In the genomic region with DNA sequence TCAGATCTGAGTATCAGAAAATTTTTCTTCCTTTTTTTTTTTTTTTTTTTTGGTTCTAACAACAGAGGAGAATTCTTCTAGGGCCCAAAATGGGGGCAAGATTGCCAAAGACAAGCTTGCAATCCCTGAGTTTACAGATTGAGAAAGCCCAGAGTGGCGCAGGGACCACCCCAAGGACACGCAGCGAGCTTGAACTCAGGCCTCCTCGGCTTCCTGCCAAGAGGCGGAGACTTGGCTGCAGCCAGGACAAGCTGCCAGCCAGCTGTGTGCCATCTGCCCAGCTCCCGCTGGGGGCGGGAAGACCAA, we compare ENCODE assay signal across 8 cellular contexts. TPM values are rescaled to one million over a fixed set of nuclear protein-coding genes. Genes with fewer than 3 reads are reported as not detected.
DNase-seq lines count a peak whose midpoint lies in the region; ATAC-seq, FAIRE-seq and TF ChIP-seq lines count a peak whose summit lies in the region.

No MANE protein-coding gene starts in this region.

- TF ChIP-seq CTCF in CD8-positive, alpha-beta T cell (IDR thresholded peaks at IDR 0.05) = no peak
- TF ChIP-seq CTCF in OCI-LY7 (conservative IDR thresholded peaks at IDR 0.05; ENCODE audit: low read length) = no peak
- no peak for TF ChIP-seq CTCF in endodermal cell (conservative IDR thresholded peaks at IDR 0.05)
- TF ChIP-seq CTCF in osteocyte (IDR thresholded peaks at IDR 0.05) = no peak

- intact Hi-C loops in CD8-positive, alpha-beta T cell (cut with DNase I, micrococcal nuclease) = loop anchor here (1.0 to 5.0 kb wide), 9 partner anchors 13 to 1217 kb away; partner anchors contain the start of genes BABAM1 (in 2 of the 2), C19orf44 (in 1 of the 2), CALR3 (in 1 of the 2) and CCDC194 (in 1 of the 2)
- intact Hi-C loops in OCI-LY7 (cut with micrococcal nuclease; ENCODE audit: unreplicated experiment) = loop anchor here (1.0 to 5.0 kb wide), 2 partner anchors 13 to 447 kb away; partner anchors contain the start of gene FCHO1

- WGBS in endodermal cell (ENCODE audit: insufficient coverage in 1 of 2, insufficient read length in 1 of 2), 2 experiments = 13 to 21% methylated on average over 4 to 7 of the region's 7 CpGs

- H3K27me3 Mint-ChIP-seq in CD8-positive, alpha-beta T cell (ENCODE audit: low read depth) = no peaks in the 10 kb centered on the region
- H3K27me3 Mint-ChIP-seq in endodermal cell (ENCODE audit: insufficient read depth) (no peaks in the 10 kb centered on the region), osteocyte (ENCODE audit: unreplicated experiment) (no peaks in the 10 kb centered on the region)

- ATAC-seq in CD8-positive, alpha-beta T cell = no peak
- ATAC-seq in GM18861 (IDR thresholded peaks at IDR 0.05; ENCODE audit: unreplicated experiment) = no peak

- H3K4me1 ChIP-seq in CD8-positive, alpha-beta T cell (ENCODE audit: insufficient read depth, low read length) = peaks cover 38% of the 10 kb centered on the region
- H3K4me1 ChIP-seq in OCI-LY7 (ENCODE audit: insufficient read depth, low read length, poor library complexity, severe bottlenecking) = peaks cover 43% of the 10 kb centered on the region
- H3K4me1 ChIP-seq in endodermal cell (ENCODE audit: control insufficient read depth, insufficient read depth, low read length) = no peaks in the 10 kb centered on the region

- H2AFZ ChIP-seq in OCI-LY7 (ENCODE audit: low read length) = peak overlapping the region; percentile 4; the same call in 1 of the 2 replicates

- H3K9me3 Mint-ChIP-seq in CD8-positive, alpha-beta T cell = no peaks in the 10 kb centered on the region
- no peaks in the 10 kb centered on the region for H3K9me3 Mint-ChIP-seq in endodermal cell
- H3K9me3 Mint-ChIP-seq in osteocyte (ENCODE audit: unreplicated experiment) = no peaks in the 10 kb centered on the region

- peaks cover 42% of the 10 kb centered on the region for H3K4me1 Mint-ChIP-seq in CD8-positive, alpha-beta T cell (ENCODE audit: low read depth)
- peaks cover 19% of the 10 kb centered on the region for H3K4me1 Mint-ChIP-seq in endodermal cell
- H3K4me1 Mint-ChIP-seq in osteocyte (ENCODE audit: unreplicated experiment) = peaks cover 37% of the 10 kb centered on the region

- H3K9ac ChIP-seq in endodermal cell (ENCODE audit: extremely low read depth, low read length, poor library complexity, severe bottlenecking) = no peak overlapping the region

- H3K27ac Mint-ChIP-seq in CD8-positive, alpha-beta T cell = peak overlapping the region; percentile 90
- H3K27ac Mint-ChIP-seq in endodermal cell (peak overlapping the region; percentile 20), osteocyte (ENCODE audit: unreplicated experiment) (peak overlapping the region; percentile 88)

- DNase-seq in CD8-positive, alpha-beta T cell = no peak
- DNase-seq in OCI-LY7 (ENCODE audit: low spot score) = no peak
- no peak for DNase-seq in endodermal cell
- no peak for DNase-seq in osteocyte (ENCODE audit: extremely low spot score, unreplicated experiment)
- no peak for DNase-seq in HTR-8/SVneo (ENCODE audit: insufficient read length, low spot score)
- no peak for DNase-seq in activated effector memory CD4-positive, alpha-beta T cell treated with Interleukin-2 at 50 U/mL for 16 hours
- DNase-seq in G401 (ENCODE audit: low spot score) = no peak

- H3K9me3 ChIP-seq in CD8-positive, alpha-beta T cell (ENCODE audit: low read length) = no peaks in the 10 kb centered on the region
- H3K9me3 ChIP-seq in OCI-LY7 (ENCODE audit: low read length) (no peaks in the 10 kb centered on the region), endodermal cell (ENCODE audit: control insufficient read depth, low read length) (no peaks in the 10 kb centered on the region)

- peak overlapping the region; percentile 89 for H3K4me3 Mint-ChIP-seq in CD8-positive, alpha-beta T cell
- H3K4me3 Mint-ChIP-seq in endodermal cell (peak overlapping the region; percentile 77), osteocyte (ENCODE audit: unreplicated experiment) (peak overlapping the region; percentile 85)

- H3K27me3 ChIP-seq in CD8-positive, alpha-beta T cell (ENCODE audit: insufficient read depth, low read length) = no peaks in the 10 kb centered on the region
- no peaks in the 10 kb centered on the region for H3K27me3 ChIP-seq in endodermal cell (ENCODE audit: control insufficient read depth, insufficient read depth, low read length, poor library complexity, severe bottlenecking)

- peaks cover 16% of the 10 kb centered on the region for H3K79me2 ChIP-seq in OCI-LY7 (ENCODE audit: insufficient read depth, low read depth, low read length)

- H4K20me1 ChIP-seq in OCI-LY7 (ENCODE audit: insufficient read depth, low read length) = no peaks in the 10 kb centered on the region

- in situ Hi-C loops in G401 (cut with HindIII; ENCODE audit: low sequenced_read_pairs) = no loop called here

- no peaks in the 10 kb centered on the region for H3K9me2 ChIP-seq in OCI-LY7 (ENCODE audit: insufficient read depth, low read length)

- peaks cover 5% of the 10 kb centered on the region for H3K36me3 Mint-ChIP-seq in CD8-positive, alpha-beta T cell
- H3K36me3 Mint-ChIP-seq in endodermal cell (ENCODE audit: low read depth) (peaks cover 5% of the 10 kb centered on the region), osteocyte (ENCODE audit: unreplicated experiment) (no peaks in the 10 kb centered on the region)

- POLR2A ChIA-PET in CD8-positive, alpha-beta T cell (lab: Charles Lee) = interaction anchor here (0.7 to 2.7 kb wide), 5 partner anchors 12 to 90 kb away, joined by 3 to 16 read pairs (median 7); partner anchors contain the start of genes ANO8 and USE1
- POLR2A ChIA-PET in OCI-LY7 (lab: Charles Lee) = interaction anchor here (0.8 to 1.1 kb wide), 3 partner anchors 28 to 100 kb away, joined by 4 to 8 read pairs (median 6); partner anchors contain the start of gene BST2

- no peak overlapping the region for H3K27ac ChIP-seq in CD8-positive, alpha-beta T cell (ENCODE audit: low read depth, low read length)
- H3K27ac ChIP-seq in OCI-LY7 (ENCODE audit: low read depth, low read length, poor library complexity, severe bottlenecking) (peak overlapping the region; percentile 90), endodermal cell (ENCODE audit: low read depth, low read length) (no peak overlapping the region)

- FAIRE-seq in HTR-8/SVneo (lab: Jason Lieb, UNC) = no peak

- CTCF ChIA-PET in CD8-positive, alpha-beta T cell (lab: Charles Lee) = interaction anchor here (0.6 to 4.2 kb wide), 12 partner anchors 12 to 182 kb away, joined by 3 to 29 read pairs (median 4); partner anchors contain the start of genes ANKLE1, ANO8 and BABAM1
- CTCF ChIA-PET in OCI-LY7 (lab: Charles Lee; ENCODE audit: unreplicated experiment) = interaction anchor here (0.6 to 1.2 kb wide), 6 partner anchors 11 to 1127 kb away, joined by 3 to 4 read pairs (median 3); partner anchors contain the start of gene USHBP1

- peak overlapping the region; percentile 79 for H3K4me3 ChIP-seq in CD8-positive, alpha-beta T cell (ENCODE audit: low read depth, low read length)
- peak overlapping the region; percentile 19 for H3K4me3 ChIP-seq in OCI-LY7 (ENCODE audit: low read depth, low read length, poor library complexity, severe bottlenecking)
- H3K4me3 ChIP-seq in endodermal cell (ENCODE audit: low read length) = no peak overlapping the region

- no TSS peak for BruUV-seq in OCI-LY7 (replicated peaks; lab: Mats Ljungman, UMichigan)

- no peaks in the 10 kb centered on the region for H3K36me3 ChIP-seq in CD8-positive, alpha-beta T cell (ENCODE audit: insufficient read depth, low read length)
- 0 out of 2 replicates have a peak, but pooled peaks cover 5% of the 10 kb centered on the region for H3K36me3 ChIP-seq in OCI-LY7 (ENCODE audit: insufficient read depth, low read length)
- no peaks in the 10 kb centered on the region for H3K36me3 ChIP-seq in endodermal cell (ENCODE audit: control insufficient read depth, insufficient read depth, low read length)

- peak overlapping the region; percentile 54 for H3K4me2 ChIP-seq in OCI-LY7 (ENCODE audit: low read length)

RNA-seq across cellular contexts. Expression of gene MRPL34, which starts 0.5 kb away (rescaled TPM):
- 10 to 100 TPM; 29.5 to 33.8 TPM for total RNA-seq in CD8-positive, alpha-beta T cell
- total RNA-seq in OCI-LY7 (2014; rRNA removed; shearing (Covaris generic)) = 174 and 182 TPM in 2 replicates
- total RNA-seq in OCI-LY7 (2022) (168 and 173 TPM in 2 replicates), endodermal cell (10 to 100 TPM; 58.1 to 62.2 TPM), osteocyte (66.9 and 78.8 TPM in 2 replicates)
- 51.9 TPM for polyA plus RNA-seq in endodermal cell (2013, experiment 1 of 2)
- 48.7 TPM for polyA plus RNA-seq in endodermal cell (2013, experiment 2 of 2)
- total RNA-seq in G401 (2014; rRNA removed; shearing (Covaris generic)) = 19.0 and 25.4 TPM in 2 replicates

RNA-seq across cellular contexts. Expression of gene ABHD8, which starts 1.9 kb away (rescaled TPM):
- 1 to 10 TPM; 3.3 to 3.9 TPM for total RNA-seq in CD8-positive, alpha-beta T cell
- 11.6 TPM in 2 replicates for total RNA-seq in OCI-LY7 (2014; rRNA removed; shearing (Covaris generic))
- 17.3 and 18.9 TPM in 2 replicates for total RNA-seq in OCI-LY7 (2022)
- 10 to 100 TPM; 11.6 to 21.1 TPM for total RNA-seq in endodermal cell
- polyA plus RNA-seq in endodermal cell (2013, experiment 1 of 2) = 9.7 TPM
- polyA plus RNA-seq in endodermal cell (2013, experiment 2 of 2) = 10.2 TPM
- 5.0 and 6.1 TPM in 2 replicates for total RNA-seq in osteocyte
- 57.6 and 60.6 TPM in 2 replicates for total RNA-seq in G401 (2014; rRNA removed; shearing (Covaris generic))

RNA-seq across cellular contexts. Expression of gene DDA1, which starts 4.2 kb away (rescaled TPM):
- 10 to 100 TPM; 47.7 to 54.6 TPM for total RNA-seq in CD8-positive, alpha-beta T cell
- 36.6 and 39.2 TPM in 2 replicates for total RNA-seq in OCI-LY7 (2014; rRNA removed; shearing (Covaris generic))
- total RNA-seq in OCI-LY7 (2022) (48.8 and 57.9 TPM in 2 replicates), endodermal cell (10 to 100 TPM; 36.9 to 42.3 TPM), osteocyte (46.3 and 50.0 TPM in 2 replicates)
- polyA plus RNA-seq in endodermal cell (2013, experiment 1 of 2) = 46.5 TPM
- 62.7 TPM for polyA plus RNA-seq in endodermal cell (2013, experiment 2 of 2)
- total RNA-seq in G401 (2014; rRNA removed; shearing (Covaris generic)) = 15.0 and 28.2 TPM in 2 replicates

RNA-seq across cellular contexts. Expression of gene ANKLE1, which starts 23.5 kb away (rescaled TPM):
- total RNA-seq in CD8-positive, alpha-beta T cell = 1 to 10 TPM; 1.3 TPM
- total RNA-seq in OCI-LY7 (2014; rRNA removed; shearing (Covaris generic)) = 35.2 and 45.1 TPM in 2 replicates
- 53.7 and 59.4 TPM in 2 replicates for total RNA-seq in OCI-LY7 (2022)
- total RNA-seq in endodermal cell = 1 to 10 TPM; 4.6 to 9.9 TPM
- 4.4 TPM for polyA plus RNA-seq in endodermal cell (2013, experiment 1 of 2)
- 5.1 TPM for polyA plus RNA-seq in endodermal cell (2013, experiment 2 of 2)
- 0.99 and 1.5 TPM in 2 replicates for total RNA-seq in osteocyte
- total RNA-seq in G401 (2014; rRNA removed; shearing (Covaris generic)) = 0.06 and 1.3 TPM in 2 replicates

RNA-seq across cellular contexts. Expression of gene ANO8, which starts 29.5 kb away (rescaled TPM):
- total RNA-seq in CD8-positive, alpha-beta T cell = 10 to 100 TPM; 11.6 to 12.5 TPM
- 4.3 and 5.9 TPM in 2 replicates for total RNA-seq in OCI-LY7 (2014; rRNA removed; shearing (Covaris generic))
- total RNA-seq in OCI-LY7 (2022) (12.8 and 13.5 TPM in 2 replicates), endodermal cell (10 to 100 TPM; 27.5 to 29.5 TPM), osteocyte (17.7 and 21.9 TPM in 2 replicates)
- polyA plus RNA-seq in endodermal cell (2013, experiment 1 of 2) = 34.7 TPM
- 29.8 TPM for polyA plus RNA-seq in endodermal cell (2013, experiment 2 of 2)
- total RNA-seq in G401 (2014; rRNA removed; shearing (Covaris generic)) = 3.1 and 4.3 TPM in 2 replicates

Comparison
In these comparisons a context has a peak if more than half of its experiments do, and no peak if none do; other contexts are left out.
1. H3K27ac Mint-ChIP-seq: peak in every context shown above with its lines; median percentile 90 in CD8-positive, alpha-beta T cell; 88 in osteocyte; 20 in endodermal cell.